8 cellular contexts compared by ENCODE assay signal in genomic region chr9:87684627-87685204, GRCh38. TPM values are rescaled to one million over a fixed set of nuclear protein-coding genes. Genes with fewer than 3 reads are reported as not detected.
A peak's percentile ranks its signal among the peaks of the same experiment; 100 is the strongest.
DNase-seq lines count a peak whose midpoint lies in the region; ATAC-seq and TF ChIP-seq lines count a peak whose summit lies in the region.

No MANE protein-coding gene starts in this region.

- no peak for DNase-seq in OCI-LY7 (ENCODE audit: low spot score)
- DNase-seq in fibroblast of peridontal ligament (ENCODE audit: extremely low read depth): peak; percentile 43
- no peak for DNase-seq in osteocyte (ENCODE audit: extremely low spot score, unreplicated experiment)
- no peak for DNase-seq in KG1 (lab: John Stamatoyannopoulos, UW)
- DNase-seq in NOMO-1 treated with dmso at 0.1 percent for 144 hours (lab: John Stamatoyannopoulos, UW; ENCODE audit: unreplicated experiment): no peak
- no peak for DNase-seq in dedifferentiated amniotic fluid mesenchymal stem cell (ENCODE audit: extremely low spot score)

- no peaks in the 10 kb centered on the region for H3K79me2 ChIP-seq in OCI-LY7 (ENCODE audit: insufficient read depth, low read depth, low read length)

- peaks cover 26% of the 10 kb centered on the region for H3K4me1 Mint-ChIP-seq in osteocyte (ENCODE audit: unreplicated experiment)

- no peak overlapping the region for H3K4me3 Mint-ChIP-seq in osteocyte (ENCODE audit: unreplicated experiment)

- no peak overlapping the region for H3K4me2 ChIP-seq in OCI-LY7 (ENCODE audit: low read length)

- H3K9me3 Mint-ChIP-seq in osteocyte (ENCODE audit: unreplicated experiment): no peaks in the 10 kb centered on the region

- POLR2A ChIA-PET in OCI-LY7 (lab: Charles Lee): no interaction called here

- peaks cover 66% of the 10 kb centered on the region for H3K36me3 Mint-ChIP-seq in osteocyte (ENCODE audit: unreplicated experiment)

- H3K27ac ChIP-seq in OCI-LY7 (ENCODE audit: low read depth, low read length, poor library complexity, severe bottlenecking): no peak overlapping the region

- no peaks in the 10 kb centered on the region for H3K9me2 ChIP-seq in OCI-LY7 (ENCODE audit: insufficient read depth, low read length)

- H3K9me3 ChIP-seq in OCI-LY7 (ENCODE audit: low read length): no peaks in the 10 kb centered on the region

- BruUV-seq in OCI-LY7 (replicated peaks; lab: Mats Ljungman, UMichigan): no TSS peak

- peak; percentile 65 for TF ChIP-seq CTCF in GM12872 (IDR thresholded peaks at IDR 0.05; ENCODE audit: insufficient read depth, low read depth, low read length)
- TF ChIP-seq CTCF in OCI-LY7 (conservative IDR thresholded peaks at IDR 0.05; ENCODE audit: low read length): peak; percentile 69
- TF ChIP-seq CTCF in osteocyte (IDR thresholded peaks at IDR 0.05): peak; percentile 74

- H3K4me3 ChIP-seq in OCI-LY7 (ENCODE audit: low read depth, low read length, poor library complexity, severe bottlenecking): no peak overlapping the region

- H3K4me1 ChIP-seq in OCI-LY7 (ENCODE audit: insufficient read depth, low read length, poor library complexity, severe bottlenecking): no peaks in the 10 kb centered on the region

- peak overlapping the region; percentile 80 for H3K27ac Mint-ChIP-seq in osteocyte (ENCODE audit: unreplicated experiment)

- CTCF ChIA-PET in OCI-LY7 (lab: Charles Lee; ENCODE audit: unreplicated experiment): no interaction called here

- intact Hi-C loops in OCI-LY7 (cut with micrococcal nuclease; ENCODE audit: unreplicated experiment): no loop called here

- H2AFZ ChIP-seq in OCI-LY7 (ENCODE audit: low read length): no peak overlapping the region

- H3K36me3 ChIP-seq in OCI-LY7 (ENCODE audit: insufficient read depth, low read length): no peaks in the 10 kb centered on the region

- ATAC-seq in HG03108 (IDR thresholded peaks at IDR 0.05; ENCODE audit: unreplicated experiment): no peak

- no peaks in the 10 kb centered on the region for H3K27me3 Mint-ChIP-seq in osteocyte (ENCODE audit: unreplicated experiment)

- H4K20me1 ChIP-seq in OCI-LY7 (ENCODE audit: insufficient read depth, low read length): no peaks in the 10 kb centered on the region

RNA-seq across cellular contexts. Expression of gene CTSL, which starts 41.2 kb away (rescaled TPM):
- not detected in 2 replicates for total RNA-seq in OCI-LY7 (2014; rRNA removed; shearing (Covaris generic))
- total RNA-seq in OCI-LY7 (2022) (not detected in 2 replicates), osteocyte (264 and 277 TPM in 2 replicates)

Comparison
In these comparisons a context has a peak if more than half of its experiments do, and no peak if none do; other contexts are left out.
1. RNA of gene CTSL, which starts 41.2 kb away (total RNA-seq): 264 to 277 TPM in osteocyte; not detected in OCI-LY7; every median in the first group is over 100 times any median in the second.
2. Peak in every context shown above with its lines, with median percentiles within 50 percentile points of each other: CTCF ChIP-seq.